Comparison of ENCODE assay signal across 10 cellular contexts in genomic region chr2:19540739-19541503, GRCh38.
DNase-seq lines count a peak whose midpoint lies in the region; ATAC-seq and TF ChIP-seq lines count a peak whose summit lies in the region.
"Had no signal": no experiment of that assay in that cellular context is flagged by ENCODE, and none has a peak within 500 bp of the region (broad histone marks: within the 10 kb centered on the region; RNA-seq: fewer than 3 reads in every experiment).

No MANE protein-coding gene starts in this region.

- ATAC-seq in HG03039 (IDR thresholded peaks at IDR 0.05; ENCODE audit: unreplicated experiment), result no peak

- POLR2A ChIA-PET in HEK293T (lab: Yijun Ruan, JAX), result no interaction called here

- no peak overlapping the region for H3K4me3 ChIP-seq in fibroblast of the aortic adventitia (ENCODE audit: low read depth, low read length)
- H3K4me3 ChIP-seq: adrenal gland had no signal

- in situ Hi-C loops in SK-MEL-5 (cut with HindIII; ENCODE audit: low pct_unique_long_range_greater_than_20kb, low sequenced_read_pairs), result no loop called here

- CTCF ChIA-PET in HEK293T (lab: Yijun Ruan, JAX), result no interaction called here

- no peak for TF ChIP-seq CTCF in fibroblast of the aortic adventitia (IDR thresholded peaks at IDR 0.05; ENCODE audit: insufficient read depth, low read length)

- peak; percentile 14 for DNase-seq in H4 (ENCODE audit: low spot score)
- DNase-seq in SK-MEL-5 (ENCODE audit: low read depth, low spot score), result peak; percentile 75
- DNase-seq in fibroblast of the aortic adventitia (ENCODE audit: low read depth), result peak; percentile 93
- peak; percentile 90 for DNase-seq in stromal cell of bone marrow (ENCODE audit: low read depth)
- no peak for DNase-seq in HEK293T (ENCODE audit: extremely low spot score)
- no peak for DNase-seq in NCI-H345 (lab: John Stamatoyannopoulos, UW)
- DNase-seq: activated CD4-positive, alpha-beta T cell treated with anti-CD3 and anti-CD28 coated beads, Interleukin-2, amount 50 U/mL, for 4 hours; glutamatergic neuron had no signal

TF ChIP-seq in HEK293T, 16 proteins besides CTCF, POLR2A, EP300 and RAD21:
- TF ChIP-seq CTBP1 (IDR thresholded peaks at IDR 0.05; ENCODE audit: borderline replicate concordance), result no peak
TF ChIP-seq in HEK293T: peak in this region for 0.

Comparison
In these comparisons a context has a peak if more than half of its experiments do, and no peak if none do; other contexts are left out.
1. DNase-seq: peak in H4 (single experiment), SK-MEL-5 (single experiment), fibroblast of the aortic adventitia (single experiment) and stromal cell of bone marrow (single experiment); none in HEK293T (single experiment) and NCI-H345 (single experiment).